In the genomic region with DNA sequence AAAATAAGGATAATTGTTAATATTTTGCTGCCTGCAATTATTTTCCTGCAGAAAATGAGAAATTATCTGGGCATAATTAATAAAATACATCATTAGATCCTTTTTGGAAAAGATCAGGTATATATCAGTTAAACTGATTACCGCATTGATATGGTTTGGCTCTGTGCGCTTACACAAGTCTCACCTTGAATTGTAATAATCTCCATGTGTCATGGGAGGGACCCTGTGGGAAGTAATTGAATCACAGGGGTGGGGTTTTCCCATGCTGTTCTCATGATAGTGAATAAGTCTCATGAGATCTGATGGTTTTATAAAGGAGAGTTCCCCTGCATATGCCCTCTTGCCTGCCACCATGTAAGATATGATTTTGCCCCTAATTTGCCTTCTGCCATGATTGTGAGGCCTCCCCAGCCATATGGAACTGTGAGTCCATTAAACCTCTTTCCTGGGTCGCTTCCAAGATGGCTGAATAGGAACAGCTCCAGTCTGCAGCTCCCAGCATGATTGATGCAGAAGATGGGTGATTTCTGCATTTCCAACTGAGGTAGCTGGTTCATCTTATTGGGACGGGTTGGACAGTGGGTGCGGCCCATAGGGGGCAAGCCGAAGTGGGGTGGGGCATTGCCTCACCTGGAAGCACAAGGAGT, we compare ENCODE assay signal across 1 cellular context. TPM values are rescaled to one million over a fixed set of nuclear protein-coding genes. Genes with fewer than 3 reads are reported as not detected.
"Had no signal": no experiment of that assay in that cellular context is flagged by ENCODE, and none has a peak within 500 bp of the region (broad histone marks: within the 10 kb centered on the region; RNA-seq: fewer than 3 reads in every experiment).

No MANE protein-coding gene starts in this region.

RNA-seq across cellular contexts. Expression of gene PRTFDC1, which starts 30.1 kb away (rescaled TPM):
- total RNA-seq: activated B cell treated with CpG ODN at 0.5 μM for 24 hours had no signal
